Comparison of ENCODE assay signal across 8 cellular contexts in the genomic region with DNA sequence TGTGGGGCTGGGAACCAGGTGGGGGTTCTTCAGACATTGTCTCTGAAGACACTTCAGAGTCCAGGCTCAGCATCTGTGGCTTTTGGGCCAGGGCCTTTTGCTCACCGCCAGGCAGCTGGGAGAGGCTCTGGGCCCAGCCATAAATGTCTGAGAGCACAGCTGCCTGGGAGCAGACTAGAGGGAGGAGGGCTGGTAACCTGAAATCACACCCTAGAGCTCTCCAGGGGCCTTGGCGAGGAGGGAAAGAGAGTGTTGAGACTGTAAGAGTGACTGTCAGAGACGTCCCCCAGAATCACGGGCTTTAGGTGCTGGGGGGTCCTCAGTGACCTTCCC. TPM values are rescaled to one million over a fixed set of nuclear protein-coding genes. Genes with fewer than 3 reads are reported as not detected.
A peak's percentile ranks its signal among the peaks of the same experiment; 100 is the strongest.
DNase-seq lines count a peak whose midpoint lies in the region; ATAC-seq, FAIRE-seq and TF ChIP-seq lines count a peak whose summit lies in the region.

No MANE protein-coding gene starts in this region.

- H3K27ac ChIP-seq in SU-DHL-6 (ENCODE audit: low read depth, low read length) (peak overlapping the region; percentile 99), cardiac muscle cell (peak overlapping the region; percentile 93)

- H3K9me3 Mint-ChIP-seq in stimulated activated naive CD8-positive, alpha-beta T cell treated with anti-CD3 and anti-CD28 coated beads, Interleukin-15, amount 100 ng/mL, for 72 hours = no peaks in the 10 kb centered on the region

- peaks cover 66% of the 10 kb centered on the region for H3F3A ChIP-seq in SU-DHL-6 (ENCODE audit: insufficient read depth)

- peak overlapping the region; percentile 99 for H3K9ac ChIP-seq in SU-DHL-6 (ENCODE audit: low read length)

- no peaks in the 10 kb centered on the region for H4K20me1 ChIP-seq in SU-DHL-6 (ENCODE audit: low read depth, low read length)

- peaks cover 79% of the 10 kb centered on the region for H3K4me1 Mint-ChIP-seq in stimulated activated naive CD8-positive, alpha-beta T cell treated with anti-CD3 and anti-CD28 coated beads, Interleukin-15, amount 100 ng/mL, for 72 hours

- FAIRE-seq in HTR-8/SVneo (lab: Jason Lieb, UNC) = no peak

- no peaks in the 10 kb centered on the region for H3K27me3 ChIP-seq in SU-DHL-6 (ENCODE audit: low read length)
- H3K27me3 ChIP-seq in cardiac muscle cell = no peaks in the 10 kb centered on the region

- H2AFZ ChIP-seq in SU-DHL-6 (ENCODE audit: low read depth, low read length, severe bottlenecking) = no peak overlapping the region

- no peak for TF ChIP-seq CTCF in SU-DHL-6 (IDR thresholded peaks at IDR 0.05; ENCODE audit: insufficient read depth, low read length, poor library complexity, severe bottlenecking)
- TF ChIP-seq CTCF in cardiac muscle cell (IDR thresholded peaks at IDR 0.05; ENCODE audit: low read depth, low read length) = no peak

- H3K36me3 ChIP-seq in SU-DHL-6 (ENCODE audit: low read length) = no peaks in the 10 kb centered on the region
- no peaks in the 10 kb centered on the region for H3K36me3 ChIP-seq in cardiac muscle cell

- H3K27me3 Mint-ChIP-seq in stimulated activated naive CD8-positive, alpha-beta T cell treated with anti-CD3 and anti-CD28 coated beads, Interleukin-15, amount 100 ng/mL, for 72 hours = peaks cover 1% of the 10 kb centered on the region

- peak overlapping the region; percentile 81 for H3K4me2 ChIP-seq in SU-DHL-6 (ENCODE audit: low read depth, low read length, poor library complexity, severe bottlenecking)

- peaks cover 29% of the 10 kb centered on the region for H3K4me1 ChIP-seq in cardiac muscle cell (ENCODE audit: low read depth)

- peak overlapping the region; percentile 49 for H3K4me3 ChIP-seq in SU-DHL-6 (ENCODE audit: insufficient read depth, low read length, poor library complexity, severe bottlenecking)
- H3K4me3 ChIP-seq in cardiac muscle cell = no peak overlapping the region

- H3K4me3 Mint-ChIP-seq in stimulated activated naive CD8-positive, alpha-beta T cell treated with anti-CD3 and anti-CD28 coated beads, Interleukin-15, amount 100 ng/mL, for 72 hours = peak overlapping the region; percentile 89 to 96

- H3K27ac Mint-ChIP-seq in stimulated activated naive CD8-positive, alpha-beta T cell treated with anti-CD3 and anti-CD28 coated beads, Interleukin-15, amount 100 ng/mL, for 72 hours = peak overlapping the region; percentile 20 to 95

- H3K9me3 ChIP-seq in SU-DHL-6 (ENCODE audit: insufficient read depth, low read length) (no peaks in the 10 kb centered on the region), cardiac muscle cell (ENCODE audit: low read depth) (no peaks in the 10 kb centered on the region)

- peak; percentile 0 for ATAC-seq in stimulated activated naive CD8-positive, alpha-beta T cell treated with anti-CD3 and anti-CD28 coated beads, Interleukin-15, amount 100 ng/mL, for 72 hours
- ATAC-seq in HG02870 (IDR thresholded peaks at IDR 0.05; ENCODE audit: unreplicated experiment) = no peak

- no peaks in the 10 kb centered on the region for H3K9me2 ChIP-seq in SU-DHL-6 (replicated peaks; ENCODE audit: insufficient read depth, low read length)

- DNase-seq in NCI-H2171 treated with DMSO at 0.1 percent for 48 hours (lab: John Stamatoyannopoulos, UW) = peak; percentile 78
- DNase-seq in NCI-H2171 (lab: John Stamatoyannopoulos, UW) = no peak
- no peak for DNase-seq in cardiac muscle cell (ENCODE audit: low read depth in 1 of 2, low spot score in 1 of 2)
- DNase-seq in stimulated activated naive CD8-positive, alpha-beta T cell treated with anti-CD3 and anti-CD28 coated beads, Interleukin-15, amount 100 ng/mL, for 72 hours = no peak
- no peak for DNase-seq in LoVo (ENCODE audit: low spot score)
- DNase-seq in HTR-8/SVneo (ENCODE audit: insufficient read length, low spot score) = no peak

- peaks cover 40% of the 10 kb centered on the region for H3K79me2 ChIP-seq in SU-DHL-6 (ENCODE audit: insufficient read depth, low read length)

RNA-seq across cellular contexts. Expression of gene TRABD, which starts 4.1 kb away (rescaled TPM):
- total RNA-seq in cardiac muscle cell = 38.3 and 50.7 TPM in 2 replicates
- polyA plus RNA-seq in cardiac muscle cell = 59.6 and 72.3 TPM in 2 replicates

RNA-seq across cellular contexts. Expression of gene SELENOO, which starts 11.0 kb away (rescaled TPM):
- total RNA-seq in cardiac muscle cell = 39.4 and 54.5 TPM in 2 replicates
- 29.8 and 30.2 TPM in 2 replicates for polyA plus RNA-seq in cardiac muscle cell

RNA-seq across cellular contexts. Expression of gene PANX2, which starts 19.3 kb away (rescaled TPM):
- 22.1 and 30.9 TPM in 2 replicates for total RNA-seq in cardiac muscle cell
- polyA plus RNA-seq in cardiac muscle cell = 6.9 and 9.5 TPM in 2 replicates

RNA-seq across cellular contexts. Expression of gene TUBGCP6, which starts 55.0 kb away (rescaled TPM):
- total RNA-seq in cardiac muscle cell = 32.9 and 46.1 TPM in 2 replicates
- 32.6 and 48.3 TPM in 2 replicates for polyA plus RNA-seq in cardiac muscle cell
